Comparison of ENCODE assay signal across 21 cellular contexts in the genomic region with DNA sequence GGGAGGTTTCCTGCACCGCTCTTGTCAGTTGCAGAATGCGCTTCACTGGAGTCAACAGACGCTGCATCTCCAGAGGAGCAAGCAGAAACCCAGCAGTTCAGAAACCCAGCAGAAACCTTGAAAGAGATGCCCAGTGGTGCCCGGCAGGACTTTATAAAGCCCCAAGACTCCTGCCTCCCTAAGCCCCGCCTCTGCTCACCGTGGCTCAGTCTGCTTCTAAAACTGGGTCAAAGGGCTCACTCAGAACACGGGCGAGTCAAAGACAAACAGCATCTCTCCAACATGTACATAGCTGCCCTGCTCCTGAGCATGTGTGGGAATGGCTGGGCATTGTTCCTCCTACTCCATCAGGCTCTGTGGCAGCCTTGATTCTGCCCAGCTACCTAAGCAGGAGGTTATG. TPM values are rescaled to one million over a fixed set of nuclear protein-coding genes. Genes with fewer than 3 reads are reported as not detected.
DNase-seq lines count a peak whose midpoint lies in the region; ATAC-seq and TF ChIP-seq lines count a peak whose summit lies in the region.
"Had no signal": no experiment of that assay in that cellular context is flagged by ENCODE, and none has a peak within 500 bp of the region (broad histone marks: within the 10 kb centered on the region; RNA-seq: fewer than 3 reads in every experiment).

A gene (minus strand): TSS at position 128 of the 400 bp plus-strand sequence. CDS start 61 bp downstream, at position 67.

- no peak within 1 kb of the TSS for H3K4me3 Mint-ChIP-seq in mesothelial cell of epicardium
- H3K4me3 Mint-ChIP-seq: activated CD4-positive, alpha-beta T cell treated with anti-CD3 and anti-CD28 coated beads, Interleukin-2, amount 10 ng/mL, durations not matched to agents 7 days and 5 days had no signal

- H3K36me3 ChIP-seq in PC-3 (ENCODE audit: low read depth, low read length) (no peaks in the 10 kb centered on the region), testis (ENCODE audit: low read depth, missing control alignments) (no peaks in the 10 kb centered on the region)

- H3K9me2 ChIP-seq in PC-3 (replicated peaks; ENCODE audit: low read length): no peaks in the 10 kb centered on the region

- no peaks in the 10 kb centered on the region for H4K20me1 ChIP-seq in PC-3 (ENCODE audit: low read length)

- H3K9me3 ChIP-seq in PC-3 (ENCODE audit: low read length): no peaks in the 10 kb centered on the region
- H3K9me3 ChIP-seq in testis: no peaks in the 10 kb centered on the region

- DNase-seq in PC-3: peak; percentile 22
- peak; percentile 47 for DNase-seq in Right ventricle myocardium superior
- peak; percentile 63 for DNase-seq in mucosa of gallbladder (ENCODE audit: low spot score)
- no peak for DNase-seq in testis
- no peak for DNase-seq in NCI-H128 (lab: John Stamatoyannopoulos, UW; ENCODE audit: unreplicated experiment)
- DNase-seq in activated gamma-delta T cell (lab: John Stamatoyannopoulos, UW): no peak
- no peak for DNase-seq in mesothelial cell of epicardium (ENCODE audit: low spot score in 2 of 2, unreplicated experiment in 2 of 2)
- DNase-seq: activated CD4-positive, alpha-beta T cell treated with anti-CD3 and anti-CD28 coated beads, Interleukin-2, amount 10 ng/mL, durations not matched to agents 7 days and 5 days; activated T-cell treated with anti-CD3 and anti-CD28 coated beads, Interleukin-2, amount 50 U/mL, for 1 hour; GF-D8; NCI-H187 treated with DMSO at 0.1 percent for 48 hours; NCI-H510A; T1000 had no signal

- H3K4me1 Mint-ChIP-seq in mesothelial cell of epicardium: peaks cover 41% of the 10 kb centered on the region
- H3K4me1 Mint-ChIP-seq: activated CD4-positive, alpha-beta T cell treated with anti-CD3 and anti-CD28 coated beads, Interleukin-2, amount 10 ng/mL, durations not matched to agents 7 days and 5 days had no signal

- 49 to 64% methylated on average over 8 of the region's 8 CpGs for WGBS in testis, 2 donors

- no peak within 1 kb of the TSS for H3K27ac ChIP-seq in PC-3 (ENCODE audit: low read length)
- no peak within 1 kb of the TSS for H3K27ac ChIP-seq in testis
- H3K27ac ChIP-seq: SK-N-MC had no signal

- no peaks in the 10 kb centered on the region for H3K79me2 ChIP-seq in PC-3 (ENCODE audit: low read length)

- CTCF ChIA-PET in PC-3 (lab: Charles Lee): no interaction called here

- POLR2A ChIA-PET in PC-3 (lab: Charles Lee; ENCODE audit: unreplicated experiment): no interaction called here

- no TSS peak for BruUV-seq in PC-3 (replicated peaks; lab: Mats Ljungman, UMichigan)

- TF ChIP-seq POLR2A in testis (IDR thresholded peaks at IDR 0.05): no peak

- H3K4me3 ChIP-seq in PC-3 (ENCODE audit: low read length): no peak within 1 kb of the TSS
- no peak within 1 kb of the TSS for H3K4me3 ChIP-seq in testis
- H3K4me3 ChIP-seq: SK-N-MC had no signal

- H3K9ac ChIP-seq in PC-3 (ENCODE audit: low read length): no peak within 1 kb of the TSS

- no peak within 1 kb of the TSS for H3K27ac Mint-ChIP-seq in mesothelial cell of epicardium
- H3K27ac Mint-ChIP-seq: activated CD4-positive, alpha-beta T cell treated with anti-CD3 and anti-CD28 coated beads, Interleukin-2, amount 10 ng/mL, durations not matched to agents 7 days and 5 days; activated naive CD4-positive, alpha-beta T cell treated with anti-CD3 and anti-CD28 coated beads, Interleukin-2, amount 50 U/mL, for 72 hours had no signal

- H3K27me3 ChIP-seq in PC-3 (ENCODE audit: low read length) (no peaks in the 10 kb centered on the region), testis (no peaks in the 10 kb centered on the region)

- H3K4me1 ChIP-seq in PC-3 (ENCODE audit: insufficient read depth, low read length) (peaks cover 19% of the 10 kb centered on the region), testis (peaks cover 6% of the 10 kb centered on the region)

- intact Hi-C loops in PC-3 (cut with micrococcal nuclease): no loop called here
- intact Hi-C loops in Right ventricle myocardium superior (cut with DNase I): no loop called here
- intact Hi-C loops in testis (cut with DNase I; ENCODE audit: low total_unique reads): no loop called here

- H3K36me3 Mint-ChIP-seq in mesothelial cell of epicardium: peaks cover 2% of the 10 kb centered on the region
- H3K36me3 Mint-ChIP-seq: activated naive CD4-positive, alpha-beta T cell treated with anti-CD3 and anti-CD28 coated beads, Interleukin-2, amount 50 U/mL, for 72 hours; brain had no signal

- ATAC-seq in PC-3 (peak; percentile 42), Right ventricle myocardium superior (ENCODE audit: poor library complexity) (peak; percentile 79), HG02588 (IDR thresholded peaks at IDR 0.05; ENCODE audit: unreplicated experiment) (no peak)
- ATAC-seq: activated naive CD4-positive, alpha-beta T cell treated with anti-CD3 and anti-CD28 coated beads, Interleukin-2, amount 50 U/mL, for 72 hours had no signal

- no peaks in the 10 kb centered on the region for H3K27me3 Mint-ChIP-seq in mesothelial cell of epicardium (ENCODE audit: low read depth)
- H3K27me3 Mint-ChIP-seq: brain had no signal

- no peak for TF ChIP-seq CTCF in PC-3 (conservative IDR thresholded peaks at IDR 0.05; ENCODE audit: low read depth, low read length)
- no peak for TF ChIP-seq CTCF in testis (IDR thresholded peaks at IDR 0.05)
- TF ChIP-seq CTCF in mesothelial cell of epicardium (IDR thresholded peaks at IDR 0.05; ENCODE audit: unreplicated experiment): no peak

- no peak within 1 kb of the TSS for H3K4me2 ChIP-seq in PC-3 (ENCODE audit: low read length)

- H3F3A ChIP-seq in PC-3 (ENCODE audit: low read length, unreplicated experiment): no peaks in the 10 kb centered on the region

- H3K9me3 Mint-ChIP-seq in mesothelial cell of epicardium: peaks cover 4% of the 10 kb centered on the region
- H3K9me3 Mint-ChIP-seq: activated CD4-positive, alpha-beta T cell treated with anti-CD3 and anti-CD28 coated beads, Interleukin-2, amount 10 ng/mL, durations not matched to agents 7 days and 5 days; activated naive CD4-positive, alpha-beta T cell treated with anti-CD3 and anti-CD28 coated beads, Interleukin-2, amount 50 U/mL, for 72 hours had no signal

- no peak within 1 kb of the TSS for H2AFZ ChIP-seq in PC-3 (ENCODE audit: low read length)

RNA-seq across cellular contexts. Expression of the gene that starts here (rescaled TPM):
- total RNA-seq in PC-3 (2014; rRNA removed) (not detected in 2 replicates), Right ventricle myocardium superior (210 TPM), mucosa of gallbladder (22.1 TPM), testis (10 to 100 TPM in 1 of 2 donors, 1 to 10 TPM in 1; 2.5 to 43.6 TPM), mesothelial cell of epicardium (0.47 to 1.4 TPM (median 0.51 TPM) in 3 replicates)
- 93.7 TPM for polyA plus RNA-seq in testis (ENCODE audit: insufficient read depth, low read depth, low replicate concordance)
- total RNA-seq: activated CD4-positive, alpha-beta T cell treated with anti-CD3 and anti-CD28 coated beads, Interleukin-2, amount 10 ng/mL, durations not matched to agents 7 days and 5 days; activated naive CD4-positive, alpha-beta T cell treated with anti-CD3 and anti-CD28 coated beads, Interleukin-2, amount 50 U/mL, for 72 hours; dermis microvascular lymphatic vessel endothelial cell; H1; renal cortical epithelial cell had no signal
- polyA plus RNA-seq: H1, keratinocyte had no signal

Comparison
In these comparisons a context has a peak if more than half of its experiments do, and no peak if none do; other contexts are left out.
1. Peak in DNase-seq and ATAC-seq in PC-3; RNA of the gene not detected or under 1 TPM.
2. DNase-seq: peak in Right ventricle myocardium superior (single experiment) and mucosa of gallbladder (single experiment); none in testis (single experiment), NCI-H128 (single experiment), activated gamma-delta T cell (single experiment) and mesothelial cell of epicardium (0 of 2).